Comparison of ENCODE assay signal across 13 cellular contexts in the genomic region with DNA sequence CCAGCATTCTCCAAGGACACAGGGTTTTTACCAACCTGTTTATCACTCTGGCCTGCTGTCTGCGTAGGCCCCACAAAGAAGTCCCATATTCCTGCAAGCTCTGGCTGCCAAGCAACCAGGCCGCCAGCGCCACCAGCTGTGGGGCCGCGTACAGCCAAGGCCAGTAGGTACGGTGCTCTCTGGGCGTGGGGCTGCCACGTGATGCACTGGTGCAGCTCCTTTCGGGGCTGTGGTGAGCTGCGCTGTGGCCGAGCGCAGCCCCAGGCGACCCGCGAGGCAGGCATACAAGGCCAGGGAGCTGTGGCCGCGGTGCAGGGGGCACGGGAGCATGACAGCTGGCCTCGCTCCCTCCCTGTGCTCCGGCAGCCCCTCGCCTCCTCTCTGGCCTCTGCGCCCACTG. TPM values are rescaled to one million over a fixed set of nuclear protein-coding genes. Genes with fewer than 3 reads are reported as not detected.
DNase-seq lines count a peak whose midpoint lies in the region; ATAC-seq, FAIRE-seq and TF ChIP-seq lines count a peak whose summit lies in the region.
"Had no signal": no experiment of that assay in that cellular context is flagged by ENCODE, and none has a peak within 500 bp of the region (broad histone marks: within the 10 kb centered on the region; RNA-seq: fewer than 3 reads in every experiment).

No MANE protein-coding gene starts in this region.

- no peak overlapping the region for H2BK12ac ChIP-seq in H1 (ENCODE audit: low read depth, low read length)

- H3K4me1 ChIP-seq in IMR-90 (ENCODE audit: control insufficient read depth, insufficient read depth, low read length) (no peaks in the 10 kb centered on the region), H1 (replicated peaks in 1 of 4; ENCODE audit: control insufficient read depth in 3 of 4, insufficient read depth in 4 of 4, low read length in 3 of 4) (peaks cover 0 to 6% (median under 1%) of the 10 kb centered on the region in 4 experiments; a peak in 1 of 7 replicates)
- H3K4me1 ChIP-seq: vagina had no signal

- DNase-seq in IMR-90 (no peak), H1 (ENCODE audit: low read depth in 1 of 2, low spot score in 2 of 2) (peak; percentile 29 to 65), islet precursor cell (peak; percentile 96), retinal pigment epithelial cell (ENCODE audit: low read depth) (no peak)
- no peak for DNase-seq in activated CD4-positive, alpha-beta T cell treated with anti-CD3 and anti-CD28 coated beads, Interleukin-2, amount 50 U/mL, for 1 hour
- DNase-seq: CD4-positive, alpha-beta T cell; central memory CD4-positive, alpha-beta T cell had no signal

- H2AK5ac ChIP-seq in IMR-90 (ENCODE audit: low read depth, low read length) = no peak overlapping the region
- no peak overlapping the region for H2AK5ac ChIP-seq in H1 (ENCODE audit: low read depth, low read length)

- no peaks in the 10 kb centered on the region for H3K9me3 ChIP-seq in IMR-90 (ENCODE audit: control insufficient read depth, insufficient read depth, low read length)
- H3K9me3 ChIP-seq in H1 (ENCODE audit: insufficient read depth in 2 of 2, low read depth in 1 of 2, low read length in 1 of 2) = 0 out of 4 replicates have a peak, but pooled peaks cover 0 to 5% of the 10 kb centered on the region in 2 experiments
- H3K9me3 ChIP-seq: vagina had no signal

- TF ChIP-seq RAD21 in IMR-90 (IDR thresholded peaks at IDR 0.05; ENCODE audit: low read length) = no peak
- peak; percentile 25 to 51; a peak in 3 of 4 replicates for TF ChIP-seq RAD21 in H1 (IDR thresholded peaks at IDR 0.05 in 1 of 2, conservative IDR thresholded peaks at IDR 0.05 in 1 of 2; ENCODE audit: low read depth in 2 of 2, low read length in 2 of 2)

- no peak for TF ChIP-seq POLR2A in IMR-90 (IDR thresholded peaks at IDR 0.05; ENCODE audit: low read depth, low read length)
- TF ChIP-seq POLR2A in H1 (IDR thresholded peaks at IDR 0.05; ENCODE audit: control extremely low read depth in 1 of 2, low read depth in 2 of 2, low read length in 2 of 2) = no peak

- H3K56ac ChIP-seq in IMR-90 (ENCODE audit: extremely low read depth, insufficient read depth, low read length) (no peak overlapping the region), H1 (replicated peaks; ENCODE audit: insufficient read length, low read depth, low read length) (no peak overlapping the region)

- H3K14ac ChIP-seq in IMR-90 (replicated peaks; ENCODE audit: low read depth, low read length) = no peak overlapping the region
- no peak overlapping the region for H3K14ac ChIP-seq in H1 (ENCODE audit: insufficient read length)

- ATAC-seq in IMR-90 (ENCODE audit: low read depth) = no peak
- no peak for ATAC-seq in GM19452 (IDR thresholded peaks at IDR 0.05; ENCODE audit: unreplicated experiment)
- no peak for ATAC-seq in GM18520 (IDR thresholded peaks at IDR 0.05; ENCODE audit: unreplicated experiment)
- ATAC-seq: stimulated activated memory B cell treated with anti-CD40 and anti-IgM and Interleukin-4, amounts not matched to agents 10 μg/mL and 1 μg/mL and 100 μg/mL, for 72 hours had no signal

- H3K27ac ChIP-seq in IMR-90 (ENCODE audit: insufficient read depth, low read length) = no peak overlapping the region
- H3K27ac ChIP-seq in H1 (ENCODE audit: low read depth, low read length) = no peak overlapping the region
- H3K27ac ChIP-seq: epithelial cell of prostate, vagina had no signal

- H2BK5ac ChIP-seq in IMR-90 (ENCODE audit: low read depth, low read length, poor library complexity, severe bottlenecking) (no peak overlapping the region), H1 (ENCODE audit: low read depth, low read length) (no peak overlapping the region)

- no peak overlapping the region for H2AK9ac ChIP-seq in IMR-90 (replicated peaks; ENCODE audit: low read depth, low read length, poor library complexity)

- no peak for TF ChIP-seq EP300 in H1 (IDR thresholded peaks at IDR 0.05; ENCODE audit: borderline replicate concordance in 1 of 2, low read depth in 2 of 2, low read length in 2 of 2)

- H3K9me1 ChIP-seq in IMR-90 (ENCODE audit: insufficient read depth, low read length) = no peaks in the 10 kb centered on the region

- POLR2A ChIA-PET in IMR-90 (lab: Charles Lee; ENCODE audit: unreplicated experiment) (no interaction called here), H1 (lab: Charles Lee; ENCODE audit: partially characterized antibody) (interaction anchor here (0.6 kb wide), 1 partner anchor 67 kb away, joined by 3 read pairs; no protein-coding TSS in a partner anchor)

- H4K5ac ChIP-seq in IMR-90 (ENCODE audit: low read depth, low read length) (no peak overlapping the region), H1 (ENCODE audit: insufficient read length, low read depth, low read length) (no peak overlapping the region)

- no peak for TF ChIP-seq CTCF in IMR-90 (conservative IDR thresholded peaks at IDR 0.05; ENCODE audit: low read depth, low read length)
- peak; percentile 28 to 47 (median 37) for TF ChIP-seq CTCF in H1 (IDR thresholded peaks at IDR 0.05; ENCODE audit: control extremely low read depth in 1 of 3, insufficient read depth in 1 of 3, low read depth in 1 of 3, low read length in 3 of 3)
- TF ChIP-seq CTCF in retinal pigment epithelial cell (conservative IDR thresholded peaks at IDR 0.05; ENCODE audit: low read depth, low read length) = peak; percentile 21

- H3K18ac ChIP-seq in IMR-90 (ENCODE audit: low read depth, low read length) (no peak overlapping the region), H1 (ENCODE audit: extremely low read depth, low read length) (no peak overlapping the region; the same call in none of the 2 replicates)

- no peak overlapping the region for H3K23ac ChIP-seq in IMR-90 (ENCODE audit: low read depth, low read length)
- H3K23ac ChIP-seq in H1 (ENCODE audit: insufficient read length) = no peak overlapping the region

- H3K79me1 ChIP-seq in IMR-90 (ENCODE audit: low read depth in 1 of 2, low read length in 2 of 2) = no peaks in the 10 kb centered on the region
- H3K79me1 ChIP-seq in H1 (ENCODE audit: low read depth, low read length) = no peaks in the 10 kb centered on the region

- CTCF ChIA-PET in IMR-90 (lab: Yijun Ruan, JAX) (no interaction called here), H1 (lab: Charles Lee; ENCODE audit: partially characterized antibody) (interaction anchor here (1.2 to 1.3 kb wide), 2 partner anchors 12 to 85 kb away, joined by 4 read pairs; no protein-coding TSS in a partner anchor)

- intact Hi-C loops in IMR-90 (cut with micrococcal nuclease) = no loop called here

- no peaks in the 10 kb centered on the region for H3K23me2 ChIP-seq in H1 (ENCODE audit: low read depth, low read length)

- H4K91ac ChIP-seq in IMR-90 (ENCODE audit: insufficient read depth, low read depth, low read length) (no peak overlapping the region), H1 (replicated peaks; ENCODE audit: insufficient read length, low read length) (no peak overlapping the region)

- H3K9ac ChIP-seq in IMR-90 (ENCODE audit: low read depth, low read length) (no peak overlapping the region), H1 (replicated peaks in 1 of 4; ENCODE audit: extremely low read depth in 1 of 4, low read depth in 3 of 4, low read length in 3 of 4) (no peak overlapping the region)

- no TSS peak for BruUV-seq in IMR-90 (replicated peaks; lab: Mats Ljungman, UMichigan)

- H2BK120ac ChIP-seq in IMR-90 (ENCODE audit: low read depth, low read length) (no peak overlapping the region), H1 (replicated peaks; ENCODE audit: low read depth, low read length) (no peak overlapping the region)

- H3K4me2 ChIP-seq in IMR-90 (ENCODE audit: low read depth, low read length) = no peak overlapping the region
- H3K4me2 ChIP-seq in H1 (ENCODE audit: insufficient read depth in 1 of 2, low read depth in 2 of 2, low read length in 2 of 2) = peak overlapping the region; percentile 57 to 62

- H2BK20ac ChIP-seq in IMR-90 (ENCODE audit: low read depth, low read length) (no peak overlapping the region), H1 (ENCODE audit: low read length) (no peak overlapping the region; the same call in 1 of the 2 replicates)

- FAIRE-seq in H1 (lab: Jason Lieb, UNC) = no peak
- FAIRE-seq: GM12891 had no signal

- H3K27me3 ChIP-seq in IMR-90 (ENCODE audit: control insufficient read depth, insufficient read depth, low read length) = peaks cover 2% of the 10 kb centered on the region
- H3K27me3 ChIP-seq in H1 (replicated peaks in 1 of 4; ENCODE audit: control insufficient read depth in 3 of 4, extremely low read depth in 1 of 4, insufficient read depth in 3 of 4, low read length in 3 of 4) = no peaks in the 10 kb centered on the region
- H3K27me3 ChIP-seq: vagina had no signal

- H4K8ac ChIP-seq in IMR-90 (ENCODE audit: low read depth in 2 of 2, low read length in 2 of 2) (no peak overlapping the region), H1 (ENCODE audit: extremely low read depth, insufficient read depth, low read length) (no peak overlapping the region; the same call in 1 of the 2 replicates)

- no peaks in the 10 kb centered on the region for H4K20me1 ChIP-seq in IMR-90 (ENCODE audit: insufficient read depth, low read length)
- H4K20me1 ChIP-seq in H1 (replicated peaks in 1 of 2; ENCODE audit: control insufficient read depth in 1 of 2, insufficient read depth in 2 of 2, low read length in 2 of 2) = no peaks in the 10 kb centered on the region

- no peaks in the 10 kb centered on the region for H3K79me2 ChIP-seq in H1 (ENCODE audit: control insufficient read depth in 1 of 2, insufficient read depth in 2 of 2, low read length in 2 of 2)

- dilution Hi-C loops in IMR-90 (cut with HindIII; ENCODE audit: low sequenced_read_pairs, unreplicated experiment) = no loop called here

- H3K36me3 ChIP-seq in IMR-90 (ENCODE audit: control insufficient read depth, insufficient read depth, low read length) (no peaks in the 10 kb centered on the region), H1 (ENCODE audit: control insufficient read depth in 2 of 4, insufficient read depth in 4 of 4, low read length in 3 of 4) (no peaks in the 10 kb centered on the region)
- H3K36me3 ChIP-seq: vagina had no signal

- H3K4ac ChIP-seq in IMR-90 (ENCODE audit: low read depth, low read length) = no peak overlapping the region
- H3K4ac ChIP-seq in H1 (replicated peaks; ENCODE audit: insufficient read length, low read depth, low read length) = no peak overlapping the region

- H2AFZ ChIP-seq in IMR-90 (replicated peaks; ENCODE audit: low read length, poor library complexity) = peak overlapping the region; percentile 63
- H2AFZ ChIP-seq in H1 (ENCODE audit: low read length) = no peak overlapping the region

- in situ Hi-C loops in IMR-90 (cut with MboI; ENCODE audit: low sequenced_read_pairs) = no loop called here

- 47% methylated on average over 15 of the region's 22 CpGs; no CpG with 5 or more reads in 1 of the 2 experiments for WGBS in IMR-90 (ENCODE audit: extremely low coverage in 2 of 2, insufficient read length in 1 of 2), 2 experiments
- WGBS in H1 (ENCODE audit: extremely low coverage in 1 of 2, insufficient coverage in 1 of 2, insufficient read length in 1 of 2, insufficient replicate concordance in 2 of 2, low coverage in 1 of 2, low lambda C conversion rate in 2 of 2, missing lambda C conversion rate in 1 of 2), 2 experiments = 3% methylated on average over 17 of the region's 22 CpGs; no CpG with 5 or more reads in 1 of the 2 experiments

- H2BK15ac ChIP-seq in IMR-90 (ENCODE audit: low read depth, low read length) (no peak overlapping the region), H1 (ENCODE audit: low read length) (no peak overlapping the region)

- H3K4me3 ChIP-seq in IMR-90 (ENCODE audit: insufficient read depth, low read depth, low read length) = no peak overlapping the region
- peak overlapping the region; percentile 3 to 43 (median 30); a peak in 5 of 8 replicates for H3K4me3 ChIP-seq in H1 (ENCODE audit: extremely low read depth in 1 of 4, insufficient read depth in 2 of 4, low read depth in 3 of 4, low read length in 4 of 4)
- H3K4me3 ChIP-seq in retinal pigment epithelial cell (ENCODE audit: low read length) = no peak overlapping the region
- H3K4me3 ChIP-seq: vagina had no signal

RNA-seq across cellular contexts. Expression of gene LUZP4, which starts 22.2 kb away (rescaled TPM):
- total RNA-seq in IMR-90 (2012; rRNA removed) = not detected in 2 replicates
- polyA plus RNA-seq in IMR-90 (2012; rRNA removed) (not detected in 2 replicates), H1 (2011; rRNA removed) (not detected in 2 replicates)
- not detected in 2 replicates for polyA plus RNA-seq in IMR-90 (2012; cell fraction: cytosol; rRNA removed)
- not detected in 2 replicates for polyA plus RNA-seq in IMR-90 (2012; cell fraction: nucleus; rRNA removed; ENCODE audit: low replicate concordance)
- total RNA-seq in H1 (2021; fragmentation: NEBNext Ultra II Directional; extraction: Animal tissue kit (Norgen Biotek cat#: 25700)) = 0.17 TPM in 1 of 2 replicates, not detected in the other
- polyA plus RNA-seq in H1 (2011; cell fraction: cytosol; rRNA removed) = not detected
- polyA plus RNA-seq in H1 (2011; cell fraction: nucleus; rRNA removed) = not detected
- not detected in 4 replicates for polyA plus RNA-seq in H1 (2012, experiment 1 of 2)
- polyA plus RNA-seq in H1 (2012, experiment 2 of 2) = not detected
- polyA plus RNA-seq in H1 (2013, experiment 1 of 2) = not detected
- polyA plus RNA-seq in H1 (2013, experiment 2 of 2) = not detected
- polyA minus RNA-seq in H1 (2011; rRNA and poly(A)+ RNA removed) = not detected in 2 replicates
- not detected for polyA minus RNA-seq in H1 (2011; cell fraction: cytosol; rRNA and poly(A)+ RNA removed)
- polyA minus RNA-seq in H1 (2011; cell fraction: nucleus; rRNA and poly(A)+ RNA removed) = not detected
- total RNA-seq: CD4-positive, alpha-beta T cell; vagina had no signal

Comparison
In these comparisons a context has a peak if more than half of its experiments do, and no peak if none do; other contexts are left out.
1. DNase-seq: peak in H1 (2 of 2) and islet precursor cell (single experiment); none in IMR-90 (single experiment), retinal pigment epithelial cell (single experiment) and activated CD4-positive, alpha-beta T cell treated with anti-CD3 and anti-CD28 coated beads, Interleukin-2, amount 50 U/mL, for 1 hour (single experiment).
2. H3K4me3 ChIP-seq: peak in H1 (4 of 4); none in IMR-90 (single experiment) and retinal pigment epithelial cell (single experiment).